In genomic region chr17:41462705-41463104, GRCh38 we compare ENCODE assay signal across 44 cellular contexts. TPM values are rescaled to one million over a fixed set of nuclear protein-coding genes. Genes with fewer than 3 reads are reported as not detected.
"Had no signal": no experiment of that assay in that cellular context is flagged by ENCODE, and none has a peak within 500 bp of the region (broad histone marks: within the 10 kb centered on the region; RNA-seq: fewer than 3 reads in every experiment).

No MANE protein-coding gene starts in this region.

- H3K4me1 Mint-ChIP-seq: activated naive CD4-positive, alpha-beta T cell treated with anti-CD3 and anti-CD28 coated beads, Interleukin-2, amount 10 ng/mL, durations not matched to agents 7 days and 5 days; activated naive CD4-positive, alpha-beta T cell treated with anti-CD3 and anti-CD28 coated beads, Interleukin-2, amount 50 U/mL, for 24 hours; activated naive CD8-positive, alpha-beta T cell treated with anti-CD3 and anti-CD28 coated beads for 36 hours; activated naive CD8-positive, alpha-beta T cell treated with anti-CD3 and anti-CD28 coated beads, Interleukin-2, amount 10 ng/mL, durations not matched to agents 7 days and 5 days; activated naive CD8-positive, alpha-beta T cell treated with anti-CD3 and anti-CD28 coated beads, Interleukin-2, amount 50 U/mL, for 24 hours; activated T-helper 17 cell treated with anti-CD3 and anti-CD28 coated beads, Interleukin-2, amount 50 U/mL, for 72 hours; brain; central memory CD8-positive, alpha-beta T cell had no signal

- H3K9me3 Mint-ChIP-seq: activated naive CD4-positive, alpha-beta T cell treated with anti-CD3 and anti-CD28 coated beads for 36 hours; activated naive CD4-positive, alpha-beta T cell treated with anti-CD3 and anti-CD28 coated beads, Interleukin-2, amount 50 U/mL, for 24 hours; activated naive CD4-positive, alpha-beta T cell treated with anti-CD3 and anti-CD28 coated beads, Interleukin-2, amount 50 U/mL, for 72 hours; activated naive CD8-positive, alpha-beta T cell treated with anti-CD3 and anti-CD28 coated beads for 36 hours; activated naive CD8-positive, alpha-beta T cell treated with anti-CD3 and anti-CD28 coated beads, Interleukin-2, amount 10 ng/mL, durations not matched to agents 7 days and 5 days; activated naive CD8-positive, alpha-beta T cell treated with anti-CD3 and anti-CD28 coated beads, Interleukin-2, amount 50 U/mL, for 24 hours; activated T-cell treated with anti-CD3 and anti-CD28 coated beads, Interleukin-2, amount 50 U/mL, for 24 hours; activated T-cell treated with anti-CD3 and anti-CD28 coated beads, Interleukin-2, amount 50 U/mL, for 72 hours; activated T-helper 1 cell treated with anti-CD3 and anti-CD28 coated beads, Interleukin-12 subunit alpha, Interleukin-12 subunit beta, Interleukin-2, Interleukin-4 antibody, amounts not matched to agents 30 ng/mL and 10 ng/mL and 1 ng/mL, durations not matched to agents 14 hours and 24 hours and 36 hours; activated T-helper 17 cell treated with anti-CD3 and anti-CD28 coated beads, Interleukin-2, amount 50 U/mL, for 72 hours; activated T-helper 2 cell treated with anti-CD3 and anti-CD28 coated beads, Interferon-gamma antibody, Interleukin-2, Interleukin-4, amounts not matched to agents 10 μg/mL and 5 μg/mL and 100 μg/mL, durations not matched to agents 14 hours and 24 hours and 36 hours; central memory CD8-positive, alpha-beta T cell had no signal

- H3K36me3 Mint-ChIP-seq: activated naive CD4-positive, alpha-beta T cell treated with anti-CD3 and anti-CD28 coated beads, Interleukin-2, amount 10 ng/mL, durations not matched to agents 7 days and 5 days; activated naive CD4-positive, alpha-beta T cell treated with anti-CD3 and anti-CD28 coated beads, Interleukin-2, amount 50 U/mL, for 24 hours; activated naive CD4-positive, alpha-beta T cell treated with anti-CD3 and anti-CD28 coated beads, Interleukin-2, amount 50 U/mL, for 72 hours; activated naive CD8-positive, alpha-beta T cell; activated naive CD8-positive, alpha-beta T cell treated with anti-CD3 and anti-CD28 coated beads for 36 hours; activated naive CD8-positive, alpha-beta T cell treated with anti-CD3 and anti-CD28 coated beads, Interleukin-2, amount 10 ng/mL, durations not matched to agents 7 days and 5 days; brain had no signal

- H3K27me3 Mint-ChIP-seq: activated naive CD4-positive, alpha-beta T cell treated with anti-CD3 and anti-CD28 coated beads, Interleukin-2, amount 50 U/mL, for 24 hours; activated naive CD8-positive, alpha-beta T cell; activated naive CD8-positive, alpha-beta T cell treated with anti-CD3 and anti-CD28 coated beads for 36 hours; activated naive CD8-positive, alpha-beta T cell treated with anti-CD3 and anti-CD28 coated beads, Interleukin-2, amount 50 U/mL, for 24 hours; activated T-helper 17 cell treated with anti-CD3 and anti-CD28 coated beads, Interleukin-2, amount 50 U/mL, for 72 hours had no signal

- H3K36me3 ChIP-seq: adrenal gland, ascending aorta, brain microvascular endothelial cell, breast epithelium, cardiac muscle cell had no signal

- H3K4me3 Mint-ChIP-seq: activated naive CD4-positive, alpha-beta T cell treated with anti-CD3 and anti-CD28 coated beads for 36 hours; activated naive CD4-positive, alpha-beta T cell treated with anti-CD3 and anti-CD28 coated beads, Interleukin-2, amount 10 ng/mL, durations not matched to agents 7 days and 5 days; activated naive CD4-positive, alpha-beta T cell treated with anti-CD3 and anti-CD28 coated beads, Interleukin-2, amount 50 U/mL, for 24 hours; activated naive CD8-positive, alpha-beta T cell; activated naive CD8-positive, alpha-beta T cell treated with anti-CD3 and anti-CD28 coated beads for 36 hours; activated naive CD8-positive, alpha-beta T cell treated with anti-CD3 and anti-CD28 coated beads, Interleukin-2, amount 10 ng/mL, durations not matched to agents 7 days and 5 days; activated naive CD8-positive, alpha-beta T cell treated with anti-CD3 and anti-CD28 coated beads, Interleukin-2, amount 50 U/mL, for 24 hours; activated T-cell treated with anti-CD3 and anti-CD28 coated beads, Interleukin-2, amount 50 U/mL, for 24 hours; activated T-cell treated with anti-CD3 and anti-CD28 coated beads, Interleukin-2, amount 50 U/mL, for 4 hours; activated T-cell treated with anti-CD3 and anti-CD28 coated beads, Interleukin-2, amount 50 U/mL, for 72 hours; activated T-helper 1 cell treated with anti-CD3 and anti-CD28 coated beads, Interleukin-12 subunit alpha, Interleukin-12 subunit beta, Interleukin-2, Interleukin-4 antibody, amounts not matched to agents 30 ng/mL and 10 ng/mL and 1 ng/mL, durations not matched to agents 14 hours and 24 hours and 36 hours; activated T-helper 17 cell treated with anti-CD3 and anti-CD28 coated beads, Interleukin-2, amount 50 U/mL, for 72 hours; brain; central memory CD8-positive, alpha-beta T cell had no signal

- H3K27ac Mint-ChIP-seq: activated naive CD4-positive, alpha-beta T cell treated with anti-CD3 and anti-CD28 coated beads for 36 hours; activated naive CD4-positive, alpha-beta T cell treated with anti-CD3 and anti-CD28 coated beads, Interleukin-2, amount 10 ng/mL, durations not matched to agents 7 days and 5 days; activated naive CD4-positive, alpha-beta T cell treated with anti-CD3 and anti-CD28 coated beads, Interleukin-2, amount 50 U/mL, for 24 hours; activated naive CD4-positive, alpha-beta T cell treated with anti-CD3 and anti-CD28 coated beads, Interleukin-2, amount 50 U/mL, for 72 hours; activated naive CD8-positive, alpha-beta T cell; activated naive CD8-positive, alpha-beta T cell treated with anti-CD3 and anti-CD28 coated beads for 36 hours; activated naive CD8-positive, alpha-beta T cell treated with anti-CD3 and anti-CD28 coated beads, Interleukin-2, amount 10 ng/mL, durations not matched to agents 7 days and 5 days; activated naive CD8-positive, alpha-beta T cell treated with anti-CD3 and anti-CD28 coated beads, Interleukin-2, amount 50 U/mL, for 24 hours; activated T-cell treated with anti-CD3 and anti-CD28 coated beads, Interleukin-2, amount 50 U/mL, for 24 hours; activated T-cell treated with anti-CD3 and anti-CD28 coated beads, Interleukin-2, amount 50 U/mL, for 72 hours; activated T-helper 1 cell treated with anti-CD3 and anti-CD28 coated beads, Interleukin-12 subunit alpha, Interleukin-12 subunit beta, Interleukin-2, Interleukin-4 antibody, amounts not matched to agents 30 ng/mL and 10 ng/mL and 1 ng/mL, durations not matched to agents 14 hours and 24 hours and 36 hours; activated T-helper 17 cell treated with anti-CD3 and anti-CD28 coated beads, Interleukin-2, amount 50 U/mL, for 72 hours; activated T-helper 2 cell treated with anti-CD3 and anti-CD28 coated beads, Interferon-gamma antibody, Interleukin-2, Interleukin-4, amounts not matched to agents 10 μg/mL and 5 μg/mL and 100 μg/mL, durations not matched to agents 14 hours and 24 hours and 36 hours had no signal

- FAIRE-seq: astrocyte had no signal

- ATAC-seq: activated naive CD4-positive, alpha-beta T cell treated with anti-CD3 and anti-CD28 coated beads, Interleukin-2, amount 50 U/mL, for 72 hours; activated naive CD8-positive, alpha-beta T cell treated with anti-CD3 and anti-CD28 coated beads, Interleukin-2, amount 50 U/mL, for 24 hours; activated T-cell treated with anti-CD3 and anti-CD28 coated beads, Interleukin-2, amount 50 U/mL, for 4 hours; activated T-cell treated with anti-CD3 and anti-CD28 coated beads, Interleukin-2, amount 50 U/mL, for 72 hours; activated T-helper 17 cell treated with anti-CD3 and anti-CD28 coated beads, Interleukin-2, amount 50 U/mL, for 72 hours; body of pancreas had no signal

- H3K4me3 ChIP-seq: adrenal gland, ascending aorta, body of pancreas, breast epithelium, cardiac muscle cell had no signal

- DNase-seq: activated effector memory CD4-positive, alpha-beta T cell treated with anti-CD3 and anti-CD28 coated beads, Interleukin-2, amount 50 U/mL, for 16 hours; activated effector memory CD4-positive, alpha-beta T cell treated with Interleukin-2 at 50 U/mL for 16 hours; activated gamma-delta T cell; activated gamma-delta T cell treated with Interleukin-2 at 50 U/mL for 16 hours; activated naive CD4-positive, alpha-beta T cell; activated naive CD4-positive, alpha-beta T cell treated with anti-CD3 and anti-CD28 coated beads for 36 hours; activated naive CD4-positive, alpha-beta T cell treated with anti-CD3 and anti-CD28 coated beads, Interleukin-2, amount 10 ng/mL, durations not matched to agents 7 days and 5 days; activated naive CD4-positive, alpha-beta T cell treated with anti-CD3 and anti-CD28 coated beads, Interleukin-2, amount 50 U/mL, for 16 hours; activated naive CD4-positive, alpha-beta T cell treated with Interleukin-2 at 50 U/mL for 16 hours; activated naive CD8-positive, alpha-beta T cell treated with anti-CD3 and anti-CD28 coated beads for 36 hours; activated naive CD8-positive, alpha-beta T cell treated with anti-CD3 and anti-CD28 coated beads, Interleukin-2, amount 10 ng/mL, durations not matched to agents 7 days and 5 days; activated naive CD8-positive, alpha-beta T cell treated with anti-CD3 and anti-CD28 coated beads, Interleukin-2, amount 50 U/mL, for 24 hours; activated T-cell treated with anti-CD3 and anti-CD28 coated beads, Interleukin-2, amount 50 U/mL, for 1 hour; activated T-cell treated with anti-CD3 and anti-CD28 coated beads, Interleukin-2, amount 50 U/mL, for 24 hours; activated T-cell treated with anti-CD3 and anti-CD28 coated beads, Interleukin-2, amount 50 U/mL, for 4 hours; activated T-cell treated with anti-CD3 and anti-CD28 coated beads, Interleukin-2, amount 50 U/mL, for 48 hours; activated T-cell treated with anti-CD3 and anti-CD28 coated beads, Interleukin-2, amount 50 U/mL, for 72 hours; adrenal gland; amniotic stem cell; amygdala; anterior cingulate cortex; aorta; body of pancreas; brain microvascular endothelial cell; caudate nucleus; central memory CD4-positive, alpha-beta T cell; cerebellar nuclear complex had no signal

- H3K9me3 ChIP-seq: adrenal gland, ascending aorta, body of pancreas, breast epithelium had no signal

- H3K27ac ChIP-seq: adrenal gland, ascending aorta, body of pancreas, brain microvascular endothelial cell, breast epithelium, cardiac muscle cell had no signal

- H3K4me1 ChIP-seq: adrenal gland, ascending aorta, body of pancreas, breast epithelium had no signal

- H3K27me3 ChIP-seq: adrenal gland, ascending aorta, body of pancreas, brain microvascular endothelial cell, breast epithelium, cardiac muscle cell had no signal

RNA-seq across cellular contexts. Expression of gene KRT32, which starts 4.5 kb away (rescaled TPM):
- total RNA-seq: activated naive CD4-positive, alpha-beta T cell treated with anti-CD3 and anti-CD28 coated beads for 36 hours; activated naive CD4-positive, alpha-beta T cell treated with anti-CD3 and anti-CD28 coated beads, Interleukin-2, amount 50 U/mL, for 72 hours; activated naive CD8-positive, alpha-beta T cell treated with anti-CD3 and anti-CD28 coated beads for 36 hours; activated naive CD8-positive, alpha-beta T cell treated with anti-CD3 and anti-CD28 coated beads, Interleukin-2, amount 10 ng/mL, durations not matched to agents 7 days and 5 days; activated T-cell treated with anti-CD3 and anti-CD28 coated beads, Interleukin-2, amount 50 U/mL, for 4 hours; activated T-cell treated with anti-CD3 and anti-CD28 coated beads, Interleukin-2, amount 50 U/mL, for 72 hours; activated T-helper 1 cell treated with anti-CD3 and anti-CD28 coated beads, Interleukin-12 subunit alpha, Interleukin-12 subunit beta, Interleukin-2, Interleukin-4 antibody, amounts not matched to agents 30 ng/mL and 10 ng/mL and 1 ng/mL, durations not matched to agents 14 hours and 24 hours and 36 hours; activated T-helper 17 cell treated with anti-CD3 and anti-CD28 coated beads, Interleukin-2, amount 50 U/mL, for 72 hours; activated T-helper 2 cell treated with anti-CD3 and anti-CD28 coated beads, Interferon-gamma antibody, Interleukin-2, Interleukin-4, amounts not matched to agents 10 μg/mL and 5 μg/mL and 100 μg/mL, durations not matched to agents 14 hours and 24 hours and 36 hours; adrenal gland; aorta; ascending aorta; astrocyte; body of pancreas; bronchial epithelial cell; cardiac muscle cell; cerebellum; chondrocyte had no signal
- polyA plus RNA-seq: adrenal gland, aorta, cardiac muscle cell had no signal

RNA-seq across cellular contexts. Expression of gene KRT35, which starts 18.2 kb away (rescaled TPM):
- total RNA-seq: activated naive CD4-positive, alpha-beta T cell treated with anti-CD3 and anti-CD28 coated beads for 36 hours; activated naive CD4-positive, alpha-beta T cell treated with anti-CD3 and anti-CD28 coated beads, Interleukin-2, amount 50 U/mL, for 72 hours; activated naive CD8-positive, alpha-beta T cell treated with anti-CD3 and anti-CD28 coated beads for 36 hours; activated naive CD8-positive, alpha-beta T cell treated with anti-CD3 and anti-CD28 coated beads, Interleukin-2, amount 10 ng/mL, durations not matched to agents 7 days and 5 days; activated T-cell treated with anti-CD3 and anti-CD28 coated beads, Interleukin-2, amount 50 U/mL, for 4 hours; activated T-cell treated with anti-CD3 and anti-CD28 coated beads, Interleukin-2, amount 50 U/mL, for 72 hours; activated T-helper 1 cell treated with anti-CD3 and anti-CD28 coated beads, Interleukin-12 subunit alpha, Interleukin-12 subunit beta, Interleukin-2, Interleukin-4 antibody, amounts not matched to agents 30 ng/mL and 10 ng/mL and 1 ng/mL, durations not matched to agents 14 hours and 24 hours and 36 hours; activated T-helper 17 cell treated with anti-CD3 and anti-CD28 coated beads, Interleukin-2, amount 50 U/mL, for 72 hours; activated T-helper 2 cell treated with anti-CD3 and anti-CD28 coated beads, Interferon-gamma antibody, Interleukin-2, Interleukin-4, amounts not matched to agents 10 μg/mL and 5 μg/mL and 100 μg/mL, durations not matched to agents 14 hours and 24 hours and 36 hours; adrenal gland; aorta; ascending aorta; astrocyte; body of pancreas; breast epithelium; bronchial epithelial cell; cardiac muscle cell; cardiac septum; cerebellum; chondrocyte had no signal
- polyA plus RNA-seq: adipose tissue, adrenal gland, aorta, cardiac muscle cell had no signal

RNA-seq across cellular contexts. Expression of gene KRT38, which starts 21.9 kb away (rescaled TPM):
- total RNA-seq: activated naive CD4-positive, alpha-beta T cell treated with anti-CD3 and anti-CD28 coated beads for 36 hours; activated naive CD4-positive, alpha-beta T cell treated with anti-CD3 and anti-CD28 coated beads, Interleukin-2, amount 50 U/mL, for 72 hours; activated naive CD8-positive, alpha-beta T cell treated with anti-CD3 and anti-CD28 coated beads for 36 hours; activated naive CD8-positive, alpha-beta T cell treated with anti-CD3 and anti-CD28 coated beads, Interleukin-2, amount 10 ng/mL, durations not matched to agents 7 days and 5 days; activated T-cell treated with anti-CD3 and anti-CD28 coated beads, Interleukin-2, amount 50 U/mL, for 4 hours; activated T-cell treated with anti-CD3 and anti-CD28 coated beads, Interleukin-2, amount 50 U/mL, for 72 hours; activated T-helper 1 cell treated with anti-CD3 and anti-CD28 coated beads, Interleukin-12 subunit alpha, Interleukin-12 subunit beta, Interleukin-2, Interleukin-4 antibody, amounts not matched to agents 30 ng/mL and 10 ng/mL and 1 ng/mL, durations not matched to agents 14 hours and 24 hours and 36 hours; activated T-helper 17 cell treated with anti-CD3 and anti-CD28 coated beads, Interleukin-2, amount 50 U/mL, for 72 hours; activated T-helper 2 cell treated with anti-CD3 and anti-CD28 coated beads, Interferon-gamma antibody, Interleukin-2, Interleukin-4, amounts not matched to agents 10 μg/mL and 5 μg/mL and 100 μg/mL, durations not matched to agents 14 hours and 24 hours and 36 hours; adrenal gland; aorta; ascending aorta; astrocyte; body of pancreas; breast epithelium; bronchial epithelial cell; cardiac muscle cell; cardiac septum; cerebellum; chondrocyte had no signal
- polyA plus RNA-seq: adipose tissue, adrenal gland, aorta, cardiac muscle cell had no signal

RNA-seq across cellular contexts. Expression of gene KRT36, which starts 27.0 kb away (rescaled TPM):
- total RNA-seq: activated naive CD4-positive, alpha-beta T cell treated with anti-CD3 and anti-CD28 coated beads for 36 hours; activated naive CD4-positive, alpha-beta T cell treated with anti-CD3 and anti-CD28 coated beads, Interleukin-2, amount 50 U/mL, for 72 hours; activated naive CD8-positive, alpha-beta T cell treated with anti-CD3 and anti-CD28 coated beads for 36 hours; activated naive CD8-positive, alpha-beta T cell treated with anti-CD3 and anti-CD28 coated beads, Interleukin-2, amount 10 ng/mL, durations not matched to agents 7 days and 5 days; activated T-cell treated with anti-CD3 and anti-CD28 coated beads, Interleukin-2, amount 50 U/mL, for 4 hours; activated T-cell treated with anti-CD3 and anti-CD28 coated beads, Interleukin-2, amount 50 U/mL, for 72 hours; activated T-helper 1 cell treated with anti-CD3 and anti-CD28 coated beads, Interleukin-12 subunit alpha, Interleukin-12 subunit beta, Interleukin-2, Interleukin-4 antibody, amounts not matched to agents 30 ng/mL and 10 ng/mL and 1 ng/mL, durations not matched to agents 14 hours and 24 hours and 36 hours; activated T-helper 17 cell treated with anti-CD3 and anti-CD28 coated beads, Interleukin-2, amount 50 U/mL, for 72 hours; activated T-helper 2 cell treated with anti-CD3 and anti-CD28 coated beads, Interferon-gamma antibody, Interleukin-2, Interleukin-4, amounts not matched to agents 10 μg/mL and 5 μg/mL and 100 μg/mL, durations not matched to agents 14 hours and 24 hours and 36 hours; aorta; ascending aorta; astrocyte; body of pancreas; breast epithelium; cardiac muscle cell; cardiac septum; cerebellum; chondrocyte had no signal
- polyA plus RNA-seq: adipose tissue, adrenal gland, cardiac muscle cell had no signal

RNA-seq across cellular contexts. Expression of gene KRT37, which starts 38.3 kb away (rescaled TPM):
- total RNA-seq: activated naive CD4-positive, alpha-beta T cell treated with anti-CD3 and anti-CD28 coated beads for 36 hours; activated naive CD4-positive, alpha-beta T cell treated with anti-CD3 and anti-CD28 coated beads, Interleukin-2, amount 50 U/mL, for 72 hours; activated naive CD8-positive, alpha-beta T cell treated with anti-CD3 and anti-CD28 coated beads for 36 hours; activated naive CD8-positive, alpha-beta T cell treated with anti-CD3 and anti-CD28 coated beads, Interleukin-2, amount 10 ng/mL, durations not matched to agents 7 days and 5 days; activated T-cell treated with anti-CD3 and anti-CD28 coated beads, Interleukin-2, amount 50 U/mL, for 4 hours; activated T-cell treated with anti-CD3 and anti-CD28 coated beads, Interleukin-2, amount 50 U/mL, for 72 hours; activated T-helper 1 cell treated with anti-CD3 and anti-CD28 coated beads, Interleukin-12 subunit alpha, Interleukin-12 subunit beta, Interleukin-2, Interleukin-4 antibody, amounts not matched to agents 30 ng/mL and 10 ng/mL and 1 ng/mL, durations not matched to agents 14 hours and 24 hours and 36 hours; activated T-helper 17 cell treated with anti-CD3 and anti-CD28 coated beads, Interleukin-2, amount 50 U/mL, for 72 hours; activated T-helper 2 cell treated with anti-CD3 and anti-CD28 coated beads, Interferon-gamma antibody, Interleukin-2, Interleukin-4, amounts not matched to agents 10 μg/mL and 5 μg/mL and 100 μg/mL, durations not matched to agents 14 hours and 24 hours and 36 hours; adrenal gland; aorta; ascending aorta; astrocyte; body of pancreas; breast epithelium; bronchial epithelial cell; cardiac muscle cell; cardiac septum; cerebellum; chondrocyte had no signal
- polyA plus RNA-seq: adipose tissue, adrenal gland, aorta, cardiac muscle cell had no signal
